ENCODE assay signal across 8 cellular contexts in the genomic region with DNA sequence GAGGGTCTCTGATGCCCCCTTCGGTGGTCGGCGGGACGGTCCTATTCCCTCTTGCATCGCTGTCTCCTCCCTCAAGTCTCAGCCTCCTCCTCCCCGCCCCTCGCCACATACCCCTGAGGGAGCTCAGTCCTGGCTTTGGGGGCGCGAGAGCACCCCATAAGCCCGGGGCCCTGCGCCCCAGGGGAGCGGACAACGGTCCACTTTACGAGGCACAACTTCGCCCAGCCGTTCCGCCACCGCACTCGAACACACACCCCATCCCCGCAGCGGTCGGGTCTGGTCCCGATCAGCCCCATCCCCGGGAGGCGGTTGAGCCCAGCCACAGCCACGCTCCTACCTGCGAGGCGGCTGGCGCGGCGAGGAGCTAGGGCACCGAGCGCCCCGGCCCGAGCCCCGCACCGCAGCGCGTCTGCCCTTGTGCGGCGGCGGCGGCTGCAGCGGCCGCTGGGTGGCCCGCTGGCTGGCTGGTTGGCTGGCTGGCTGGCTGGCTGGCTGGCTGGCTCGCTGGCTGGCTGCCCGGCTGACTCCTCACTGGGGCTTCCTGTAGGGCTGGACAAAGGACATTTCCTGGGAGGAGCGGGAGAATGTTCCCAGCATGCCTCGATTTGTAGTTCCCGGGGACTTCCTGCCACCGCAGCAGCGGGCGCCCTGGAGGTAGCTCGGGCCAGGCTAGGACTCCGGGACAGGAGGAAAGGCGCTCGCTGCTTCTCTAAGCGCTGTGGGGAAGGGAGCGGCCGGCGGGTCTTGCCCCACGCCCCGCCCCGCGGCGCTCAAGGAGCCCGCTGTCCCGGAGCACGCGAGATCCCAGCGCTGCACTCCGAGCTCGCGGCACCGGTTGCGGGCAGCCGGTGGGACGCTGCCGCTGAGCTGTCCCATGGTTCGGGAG. TPM values are rescaled to one million over a fixed set of nuclear protein-coding genes. Genes with fewer than 3 reads are reported as not detected.
DNase-seq lines count a peak whose midpoint lies in the region; TF ChIP-seq lines count a peak whose summit lies in the region.

A gene (minus strand): TSS at position 533 of the 886 bp plus-strand sequence. CDS start 22,166 bp downstream, outside the sequence.

- H3K4me3 Mint-ChIP-seq in brain: peak within 1 kb of the TSS; percentile 90 to 99 (median 94)

- peaks cover 20% of the 10 kb centered on the region for H3K4me1 ChIP-seq in Loucy (ENCODE audit: insufficient read depth, low read length, poor library complexity, severe bottlenecking)

- peaks cover 0 to 5% (median 0%) of the 10 kb centered on the region in 5 experiments for H3K9me3 Mint-ChIP-seq in brain

- peak within 1 kb of the TSS; percentile 98 for H3K4me2 ChIP-seq in Loucy (ENCODE audit: low read depth, low read length, poor library complexity, severe bottlenecking)

- H3K36me3 Mint-ChIP-seq in brain: peaks cover 12% of the 10 kb centered on the region

- H2AFZ ChIP-seq in Loucy (ENCODE audit: low read length): peak within 1 kb of the TSS; percentile 97

- no peaks in the 10 kb centered on the region for H3K9me2 ChIP-seq in Loucy (replicated peaks; ENCODE audit: low read depth, low read length)

- H3K4me1 Mint-ChIP-seq in brain: peaks cover 44% of the 10 kb centered on the region

- H3K9ac ChIP-seq in Loucy (ENCODE audit: low read depth, low read length, poor library complexity, severe bottlenecking): peak within 1 kb of the TSS; percentile 72

- peaks cover 48% of the 10 kb centered on the region for H3K27me3 Mint-ChIP-seq in brain

- no peaks in the 10 kb centered on the region for H3K9me3 ChIP-seq in Loucy (ENCODE audit: insufficient read depth, low read depth, low read length)

- H3F3A ChIP-seq in Loucy (ENCODE audit: low read depth): no peaks in the 10 kb centered on the region

- H3K27me3 ChIP-seq in H7 (ENCODE audit: control insufficient read depth, insufficient read depth, low read length): no peaks in the 10 kb centered on the region; the same call in 1 of the 2 replicates
- H3K27me3 ChIP-seq in Loucy (ENCODE audit: insufficient read depth, low read length, poor library complexity, severe bottlenecking): peaks cover 4% of the 10 kb centered on the region

- H3K36me3 ChIP-seq in H7 (replicated peaks; ENCODE audit: control insufficient read depth, insufficient read depth, low read length) (no peaks in the 10 kb centered on the region), Loucy (ENCODE audit: insufficient read depth, low read length) (no peaks in the 10 kb centered on the region)

- H3K4me3 ChIP-seq in GM12864 (ENCODE audit: low read depth, low read length) (peak within 1 kb of the TSS; percentile 75), H7 (ENCODE audit: insufficient read depth, low read depth, low read length) (peak within 1 kb of the TSS; percentile 75), Loucy (ENCODE audit: low read length, poor library complexity, severe bottlenecking) (peak within 1 kb of the TSS; percentile 82)

- H4K20me1 ChIP-seq in Loucy (ENCODE audit: insufficient read depth, low read length, poor library complexity, severe bottlenecking): peaks cover 2% of the 10 kb centered on the region

- peak within 1 kb of the TSS; percentile 50 to 98 (median 96) for H3K27ac Mint-ChIP-seq in brain

- DNase-seq in GM12864 (ENCODE audit: low read depth) (no peak), H7 (peak; percentile 93), SHP77 treated with DMSO at 0.1 percent for 48 hours (lab: John Stamatoyannopoulos, UW) (peak; percentile 84), iPS DF 19.7 (ENCODE audit: low read depth, low spot score) (peak; percentile 88), renal cortical epithelial cell (ENCODE audit: low read depth) (peak; percentile 95), T-helper 9 cell (no peak)

- TF ChIP-seq CTCF in GM12864 (IDR thresholded peaks at IDR 0.05; ENCODE audit: low read depth, low read length, missing control alignments) (no peak), Loucy (conservative IDR thresholded peaks at IDR 0.05; ENCODE audit: low read length) (peak; percentile 44), brain (conservative IDR thresholded peaks at IDR 0.05) (peak in 1 of 2 experiments; percentile 76)

- H3K79me2 ChIP-seq in Loucy (ENCODE audit: insufficient read depth, low read length): peaks cover 5% of the 10 kb centered on the region; the same call in 1 of the 2 replicates

RNA-seq across cellular contexts. Expression of the gene that starts here (rescaled TPM):
- total RNA-seq in H7 (2014; rRNA removed; shearing (Covaris generic)): 17.3 and 20.1 TPM in 2 replicates
- 2.4 TPM for polyA plus RNA-seq in brain (ENCODE audit: insufficient read depth, low read depth, low replicate concordance)
- total RNA-seq in renal cortical epithelial cell: 6.4 and 15.0 TPM in 2 replicates

Comparison
In these comparisons a context has a peak if more than half of its experiments do, and no peak if none do; other contexts are left out.
1. DNase-seq: peak in H7 (single experiment), SHP77 treated with DMSO at 0.1 percent for 48 hours (single experiment), iPS DF 19.7 (single experiment) and renal cortical epithelial cell (single experiment); none in GM12864 (single experiment) and T-helper 9 cell (single experiment).
2. Peak in every context shown above with its lines, with median percentiles within 50 percentile points of each other: H3K4me3 ChIP-seq.